Comparison of ENCODE assay signal across 13 cellular contexts in genomic region chr10:33122014-33122788, GRCh38.
DNase-seq lines count a peak whose midpoint lies in the region; ATAC-seq and TF ChIP-seq lines count a peak whose summit lies in the region.
"Had no signal": no experiment of that assay in that cellular context is flagged by ENCODE, and none has a peak within 500 bp of the region (broad histone marks: within the 10 kb centered on the region; RNA-seq: fewer than 3 reads in every experiment).

No MANE protein-coding gene starts in this region.

- peak overlapping the region; percentile 3 for H3K27ac Mint-ChIP-seq in activated CD4-positive, alpha-beta T cell treated with anti-CD3 and anti-CD28 coated beads, Interleukin-2, amount 10 ng/mL, durations not matched to agents 7 days and 5 days
- peak overlapping the region; percentile 26 for H3K27ac Mint-ChIP-seq in stimulated activated naive B cell treated with anti-CD40 and anti-IgM and Interleukin-4, amounts not matched to agents 10 μg/mL and 1 μg/mL and 100 μg/mL, for 72 hours
- H3K27ac Mint-ChIP-seq in Caco-2 (ENCODE audit: unreplicated experiment), result no peak overlapping the region
- H3K27ac Mint-ChIP-seq: activated naive CD8-positive, alpha-beta T cell treated with anti-CD3 and anti-CD28 coated beads, Interleukin-2, amount 10 ng/mL, durations not matched to agents 7 days and 5 days had no signal

- H3K36me3 Mint-ChIP-seq in activated CD4-positive, alpha-beta T cell treated with anti-CD3 and anti-CD28 coated beads, Interleukin-2, amount 10 ng/mL, durations not matched to agents 7 days and 5 days (ENCODE audit: low read depth), result peaks cover 26% of the 10 kb centered on the region
- no peaks in the 10 kb centered on the region for H3K36me3 Mint-ChIP-seq in stimulated activated naive B cell treated with anti-CD40 and anti-IgM and Interleukin-4, amounts not matched to agents 10 μg/mL and 1 μg/mL and 100 μg/mL, for 72 hours
- no peaks in the 10 kb centered on the region for H3K36me3 Mint-ChIP-seq in Caco-2 (ENCODE audit: insufficient read depth, unreplicated experiment)

- no TSS peak for BruUV-seq in Caco-2 (replicated peaks; lab: Mats Ljungman, UMichigan)

- POLR2A ChIA-PET in activated CD4-positive, alpha-beta T cell treated with anti-CD3 and anti-CD28 coated beads, Interleukin-2, amount 10 ng/mL, durations not matched to agents 7 days and 5 days (lab: Charles Lee), result no interaction called here
- POLR2A ChIA-PET in Caco-2 (lab: Charles Lee), result no interaction called here

- H3K36me3 ChIP-seq in SK-N-MC (ENCODE audit: insufficient read depth, low read length) (no peaks in the 10 kb centered on the region), Caco-2 (ENCODE audit: control insufficient read depth, insufficient read depth, low read length) (no peaks in the 10 kb centered on the region)
- H3K36me3 ChIP-seq: BE2C had no signal

- CTCF ChIA-PET in activated CD4-positive, alpha-beta T cell treated with anti-CD3 and anti-CD28 coated beads, Interleukin-2, amount 10 ng/mL, durations not matched to agents 7 days and 5 days (lab: Charles Lee), result interaction anchor here (1.0 to 6.1 kb wide), 4 partner anchors 7 to 17 kb away, joined by 3 to 55 read pairs (median 5); no protein-coding TSS in a partner anchor
- CTCF ChIA-PET in Caco-2 (lab: Charles Lee), result no interaction called here

- no peaks in the 10 kb centered on the region for H3K4me1 ChIP-seq in Caco-2
- H3K4me1 ChIP-seq: BE2C had no signal

- no peaks in the 10 kb centered on the region for H3K27me3 ChIP-seq in Caco-2 (replicated peaks; ENCODE audit: control insufficient read depth, insufficient read depth, low read length)
- H3K27me3 ChIP-seq: BE2C had no signal

- intact Hi-C loops in Caco-2 (cut with micrococcal nuclease; ENCODE audit: unreplicated experiment), result no loop called here

- no peak overlapping the region for H3K4me3 Mint-ChIP-seq in activated CD4-positive, alpha-beta T cell treated with anti-CD3 and anti-CD28 coated beads, Interleukin-2, amount 10 ng/mL, durations not matched to agents 7 days and 5 days
- no peak overlapping the region for H3K4me3 Mint-ChIP-seq in stimulated activated naive B cell treated with anti-CD40 and anti-IgM and Interleukin-4, amounts not matched to agents 10 μg/mL and 1 μg/mL and 100 μg/mL, for 72 hours
- H3K4me3 Mint-ChIP-seq in Caco-2 (ENCODE audit: unreplicated experiment), result no peak overlapping the region
- H3K4me3 Mint-ChIP-seq: activated naive CD8-positive, alpha-beta T cell treated with anti-CD3 and anti-CD28 coated beads, Interleukin-2, amount 10 ng/mL, durations not matched to agents 7 days and 5 days had no signal

- no peaks in the 10 kb centered on the region for H3K27me3 Mint-ChIP-seq in activated CD4-positive, alpha-beta T cell treated with anti-CD3 and anti-CD28 coated beads, Interleukin-2, amount 10 ng/mL, durations not matched to agents 7 days and 5 days
- no peaks in the 10 kb centered on the region for H3K27me3 Mint-ChIP-seq in stimulated activated naive B cell treated with anti-CD40 and anti-IgM and Interleukin-4, amounts not matched to agents 10 μg/mL and 1 μg/mL and 100 μg/mL, for 72 hours
- H3K27me3 Mint-ChIP-seq in Caco-2 (ENCODE audit: insufficient read depth, unreplicated experiment), result peaks cover 2% of the 10 kb centered on the region
- H3K27me3 Mint-ChIP-seq: activated naive CD8-positive, alpha-beta T cell treated with anti-CD3 and anti-CD28 coated beads, Interleukin-2, amount 10 ng/mL, durations not matched to agents 7 days and 5 days had no signal

- H3K4me1 Mint-ChIP-seq in activated CD4-positive, alpha-beta T cell treated with anti-CD3 and anti-CD28 coated beads, Interleukin-2, amount 10 ng/mL, durations not matched to agents 7 days and 5 days, result peaks cover 78% of the 10 kb centered on the region
- H3K4me1 Mint-ChIP-seq in stimulated activated naive B cell treated with anti-CD40 and anti-IgM and Interleukin-4, amounts not matched to agents 10 μg/mL and 1 μg/mL and 100 μg/mL, for 72 hours, result peaks cover 12% of the 10 kb centered on the region in 2 donors
- no peaks in the 10 kb centered on the region for H3K4me1 Mint-ChIP-seq in Caco-2 (ENCODE audit: low read depth, unreplicated experiment)

- H3K9ac ChIP-seq in SK-N-MC (ENCODE audit: insufficient read length), result no peak overlapping the region

- no peak for DNase-seq in activated CD4-positive, alpha-beta T cell treated with anti-CD3 and anti-CD28 coated beads, Interleukin-2, amount 10 ng/mL, durations not matched to agents 7 days and 5 days
- no peak for DNase-seq in activated CD4-positive, alpha-beta T cell treated with anti-CD3 and anti-CD28 coated beads, Interleukin-2, amount 50 U/mL, for 48 hours
- DNase-seq in SK-N-MC (ENCODE audit: low read depth, low spot score) (no peak), fibroblast of peridontal ligament (ENCODE audit: extremely low read depth) (peak; percentile 100), Caco-2 (no peak)
- no peak for DNase-seq in stimulated activated naive B cell treated with anti-CD40 and anti-IgM and Interleukin-4, amounts not matched to agents 10 μg/mL and 1 μg/mL and 100 μg/mL, for 72 hours
- DNase-seq in activated naive CD4-positive, alpha-beta T cell treated with Interleukin-2 at 50 U/mL for 16 hours, result no peak
- no peak for DNase-seq in activated naive CD4-positive, alpha-beta T cell treated with anti-CD3 and anti-CD28 coated beads, Interleukin-2, amount 50 U/mL, for 16 hours
- DNase-seq: activated naive CD8-positive, alpha-beta T cell treated with anti-CD3 and anti-CD28 coated beads, Interleukin-2, amount 10 ng/mL, durations not matched to agents 7 days and 5 days; BE2C; foreskin melanocyte; NCI-H1930; stimulated activated CD4-positive, alpha-beta T cell treated with anti-CD3 and anti-CD28 coated beads, Interleukin-4, amount 100 ng/mL, for 1 hour had no signal

- ATAC-seq in stimulated activated naive B cell treated with anti-CD40 and anti-IgM and Interleukin-4, amounts not matched to agents 10 μg/mL and 1 μg/mL and 100 μg/mL, for 72 hours (replicated peaks), result no peak

- H3K9me3 Mint-ChIP-seq in activated CD4-positive, alpha-beta T cell treated with anti-CD3 and anti-CD28 coated beads, Interleukin-2, amount 10 ng/mL, durations not matched to agents 7 days and 5 days, result peaks cover 21% of the 10 kb centered on the region
- no peaks in the 10 kb centered on the region for H3K9me3 Mint-ChIP-seq in stimulated activated naive B cell treated with anti-CD40 and anti-IgM and Interleukin-4, amounts not matched to agents 10 μg/mL and 1 μg/mL and 100 μg/mL, for 72 hours
- no peaks in the 10 kb centered on the region for H3K9me3 Mint-ChIP-seq in Caco-2 (ENCODE audit: unreplicated experiment)
- H3K9me3 Mint-ChIP-seq: activated naive CD8-positive, alpha-beta T cell treated with anti-CD3 and anti-CD28 coated beads, Interleukin-2, amount 10 ng/mL, durations not matched to agents 7 days and 5 days had no signal

- TF ChIP-seq CTCF in Caco-2 (IDR thresholded peaks at IDR 0.05; ENCODE audit: insufficient read depth in 1 of 2, low read depth in 1 of 2, low read length in 1 of 2, severe bottlenecking in 1 of 2, unreplicated experiment in 1 of 2), result no peak

- H3K9me3 ChIP-seq in SK-N-MC (ENCODE audit: low read depth, low read length) (no peaks in the 10 kb centered on the region), Caco-2 (no peaks in the 10 kb centered on the region)
- H3K9me3 ChIP-seq: BE2C had no signal

- H3K27ac ChIP-seq in SK-N-MC, result peak overlapping the region; percentile 31; the same call in 1 of the 2 replicates

- H3K4me3 ChIP-seq in SK-N-MC (peak overlapping the region; percentile 28; the same call in 1 of the 2 replicates), Caco-2 (ENCODE audit: low read depth, low read length) (no peak overlapping the region)
